In the genomic region with DNA sequence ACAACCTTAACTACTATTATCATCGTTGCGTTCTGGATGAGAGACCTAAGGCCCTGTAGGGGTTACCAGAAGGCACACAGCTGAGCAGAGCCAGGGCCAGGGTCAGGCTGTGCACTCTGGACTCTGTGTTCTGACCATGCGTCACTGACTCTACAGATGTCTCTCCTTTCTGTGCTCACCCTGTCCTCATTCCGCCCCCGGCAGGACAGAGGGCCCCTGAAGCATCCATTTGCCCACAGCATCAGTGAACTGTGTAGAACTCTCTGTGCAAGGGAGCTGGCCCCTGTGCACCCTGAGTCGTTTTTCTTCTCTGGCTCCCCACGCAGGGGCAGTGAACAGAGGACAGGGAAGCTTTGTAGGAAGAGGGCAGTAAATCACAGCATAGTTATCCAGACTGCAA, we compare ENCODE assay signal across 1 cellular context.
TF ChIP-seq lines count a peak whose summit lies in the region.

No MANE protein-coding gene starts in this region.

TF ChIP-seq in WTC11, 78 proteins besides CTCF, POLR2A, EP300 and RAD21 (continued from another document):
- TF ChIP-seq, protein P1, sequence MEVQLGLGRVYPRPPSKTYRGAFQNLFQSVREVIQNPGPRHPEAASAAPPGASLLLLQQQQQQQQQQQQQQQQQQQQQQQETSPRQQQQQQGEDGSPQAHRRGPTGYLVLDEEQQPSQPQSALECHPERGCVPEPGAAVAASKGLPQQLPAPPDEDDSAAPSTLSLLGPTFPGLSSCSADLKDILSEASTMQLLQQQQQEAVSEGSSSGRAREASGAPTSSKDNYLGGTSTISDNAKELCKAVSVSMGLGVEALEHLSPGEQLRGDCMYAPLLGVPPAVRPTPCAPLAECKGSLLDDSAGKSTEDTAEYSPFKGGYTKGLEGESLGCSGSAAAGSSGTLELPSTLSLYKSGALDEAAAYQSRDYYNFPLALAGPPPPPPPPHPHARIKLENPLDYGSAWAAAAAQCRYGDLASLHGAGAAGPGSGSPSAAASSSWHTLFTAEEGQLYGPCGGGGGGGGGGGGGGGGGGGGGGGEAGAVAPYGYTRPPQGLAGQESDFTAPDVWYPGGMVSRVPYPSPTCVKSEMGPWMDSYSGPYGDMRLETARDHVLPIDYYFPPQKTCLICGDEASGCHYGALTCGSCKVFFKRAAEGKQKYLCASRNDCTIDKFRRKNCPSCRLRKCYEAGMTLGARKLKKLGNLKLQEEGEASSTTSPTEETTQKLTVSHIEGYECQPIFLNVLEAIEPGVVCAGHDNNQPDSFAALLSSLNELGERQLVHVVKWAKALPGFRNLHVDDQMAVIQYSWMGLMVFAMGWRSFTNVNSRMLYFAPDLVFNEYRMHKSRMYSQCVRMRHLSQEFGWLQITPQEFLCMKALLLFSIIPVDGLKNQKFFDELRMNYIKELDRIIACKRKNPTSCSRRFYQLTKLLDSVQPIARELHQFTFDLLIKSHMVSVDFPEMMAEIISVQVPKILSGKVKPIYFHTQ (CRISPR knock-in tag; IDR thresholded peaks at IDR 0.05): no peak
- TF ChIP-seq, protein P2, sequence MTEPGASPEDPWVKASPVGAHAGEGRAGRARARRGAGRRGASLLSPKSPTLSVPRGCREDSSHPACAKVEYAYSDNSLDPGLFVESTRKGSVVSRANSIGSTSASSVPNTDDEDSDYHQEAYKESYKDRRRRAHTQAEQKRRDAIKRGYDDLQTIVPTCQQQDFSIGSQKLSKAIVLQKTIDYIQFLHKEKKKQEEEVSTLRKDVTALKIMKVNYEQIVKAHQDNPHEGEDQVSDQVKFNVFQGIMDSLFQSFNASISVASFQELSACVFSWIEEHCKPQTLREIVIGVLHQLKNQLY (CRISPR knock-in tag; IDR thresholded peaks at IDR 0.05): no peak
- TF ChIP-seq, protein P3, sequence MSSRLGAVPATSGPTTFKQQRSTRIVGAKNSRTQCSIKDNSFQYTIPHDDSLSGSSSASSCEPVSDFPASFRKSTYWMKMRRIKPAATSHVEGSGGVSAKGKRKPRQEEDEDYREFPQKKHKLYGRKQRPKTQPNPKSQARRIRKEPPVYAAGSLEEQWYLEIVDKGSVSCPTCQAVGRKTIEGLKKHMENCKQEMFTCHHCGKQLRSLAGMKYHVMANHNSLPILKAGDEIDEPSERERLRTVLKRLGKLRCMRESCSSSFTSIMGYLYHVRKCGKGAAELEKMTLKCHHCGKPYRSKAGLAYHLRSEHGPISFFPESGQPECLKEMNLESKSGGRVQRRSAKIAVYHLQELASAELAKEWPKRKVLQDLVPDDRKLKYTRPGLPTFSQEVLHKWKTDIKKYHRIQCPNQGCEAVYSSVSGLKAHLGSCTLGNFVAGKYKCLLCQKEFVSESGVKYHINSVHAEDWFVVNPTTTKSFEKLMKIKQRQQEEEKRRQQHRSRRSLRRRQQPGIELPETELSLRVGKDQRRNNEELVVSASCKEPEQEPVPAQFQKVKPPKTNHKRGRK (CRISPR knock-in tag; IDR thresholded peaks at IDR 0.05; ENCODE audit: borderline replicate concordance): no peak
- TF ChIP-seq, protein P4, sequence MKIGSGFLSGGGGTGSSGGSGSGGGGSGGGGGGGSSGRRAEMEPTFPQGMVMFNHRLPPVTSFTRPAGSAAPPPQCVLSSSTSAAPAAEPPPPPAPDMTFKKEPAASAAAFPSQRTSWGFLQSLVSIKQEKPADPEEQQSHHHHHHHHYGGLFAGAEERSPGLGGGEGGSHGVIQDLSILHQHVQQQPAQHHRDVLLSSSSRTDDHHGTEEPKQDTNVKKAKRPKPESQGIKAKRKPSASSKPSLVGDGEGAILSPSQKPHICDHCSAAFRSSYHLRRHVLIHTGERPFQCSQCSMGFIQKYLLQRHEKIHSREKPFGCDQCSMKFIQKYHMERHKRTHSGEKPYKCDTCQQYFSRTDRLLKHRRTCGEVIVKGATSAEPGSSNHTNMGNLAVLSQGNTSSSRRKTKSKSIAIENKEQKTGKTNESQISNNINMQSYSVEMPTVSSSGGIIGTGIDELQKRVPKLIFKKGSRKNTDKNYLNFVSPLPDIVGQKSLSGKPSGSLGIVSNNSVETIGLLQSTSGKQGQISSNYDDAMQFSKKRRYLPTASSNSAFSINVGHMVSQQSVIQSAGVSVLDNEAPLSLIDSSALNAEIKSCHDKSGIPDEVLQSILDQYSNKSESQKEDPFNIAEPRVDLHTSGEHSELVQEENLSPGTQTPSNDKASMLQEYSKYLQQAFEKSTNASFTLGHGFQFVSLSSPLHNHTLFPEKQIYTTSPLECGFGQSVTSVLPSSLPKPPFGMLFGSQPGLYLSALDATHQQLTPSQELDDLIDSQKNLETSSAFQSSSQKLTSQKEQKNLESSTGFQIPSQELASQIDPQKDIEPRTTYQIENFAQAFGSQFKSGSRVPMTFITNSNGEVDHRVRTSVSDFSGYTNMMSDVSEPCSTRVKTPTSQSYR (CRISPR knock-in tag; IDR thresholded peaks at IDR 0.05): no peak
- TF ChIP-seq ZBTB21 (CRISPR knock-in tag; IDR thresholded peaks at IDR 0.05; ENCODE audit: borderline replicate concordance) (no peak), ZNF138 (CRISPR knock-in tag; conservative IDR thresholded peaks at IDR 0.05) (no peak), FOXK1 (CRISPR knock-in tag; IDR thresholded peaks at IDR 0.05) (no peak)
- TF ChIP-seq, protein P5, sequence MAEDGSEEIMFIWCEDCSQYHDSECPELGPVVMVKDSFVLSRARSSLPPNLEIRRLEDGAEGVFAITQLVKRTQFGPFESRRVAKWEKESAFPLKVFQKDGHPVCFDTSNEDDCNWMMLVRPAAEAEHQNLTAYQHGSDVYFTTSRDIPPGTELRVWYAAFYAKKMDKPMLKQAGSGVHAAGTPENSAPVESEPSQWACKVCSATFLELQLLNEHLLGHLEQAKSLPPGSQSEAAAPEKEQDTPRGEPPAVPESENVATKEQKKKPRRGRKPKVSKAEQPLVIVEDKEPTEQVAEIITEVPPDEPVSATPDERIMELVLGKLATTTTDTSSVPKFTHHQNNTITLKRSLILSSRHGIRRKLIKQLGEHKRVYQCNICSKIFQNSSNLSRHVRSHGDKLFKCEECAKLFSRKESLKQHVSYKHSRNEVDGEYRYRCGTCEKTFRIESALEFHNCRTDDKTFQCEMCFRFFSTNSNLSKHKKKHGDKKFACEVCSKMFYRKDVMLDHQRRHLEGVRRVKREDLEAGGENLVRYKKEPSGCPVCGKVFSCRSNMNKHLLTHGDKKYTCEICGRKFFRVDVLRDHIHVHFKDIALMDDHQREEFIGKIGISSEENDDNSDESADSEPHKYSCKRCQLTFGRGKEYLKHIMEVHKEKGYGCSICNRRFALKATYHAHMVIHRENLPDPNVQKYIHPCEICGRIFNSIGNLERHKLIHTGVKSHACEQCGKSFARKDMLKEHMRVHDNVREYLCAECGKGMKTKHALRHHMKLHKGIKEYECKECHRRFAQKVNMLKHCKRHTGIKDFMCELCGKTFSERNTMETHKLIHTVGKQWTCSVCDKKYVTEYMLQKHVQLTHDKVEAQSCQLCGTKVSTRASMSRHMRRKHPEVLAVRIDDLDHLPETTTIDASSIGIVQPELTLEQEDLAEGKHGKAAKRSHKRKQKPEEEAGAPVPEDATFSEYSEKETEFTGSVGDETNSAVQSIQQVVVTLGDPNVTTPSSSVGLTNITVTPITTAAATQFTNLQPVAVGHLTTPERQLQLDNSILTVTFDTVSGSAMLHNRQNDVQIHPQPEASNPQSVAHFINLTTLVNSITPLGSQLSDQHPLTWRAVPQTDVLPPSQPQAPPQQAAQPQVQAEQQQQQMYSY (CRISPR knock-in tag; IDR thresholded peaks at IDR 0.05): no peak
- TF ChIP-seq, protein P6, sequence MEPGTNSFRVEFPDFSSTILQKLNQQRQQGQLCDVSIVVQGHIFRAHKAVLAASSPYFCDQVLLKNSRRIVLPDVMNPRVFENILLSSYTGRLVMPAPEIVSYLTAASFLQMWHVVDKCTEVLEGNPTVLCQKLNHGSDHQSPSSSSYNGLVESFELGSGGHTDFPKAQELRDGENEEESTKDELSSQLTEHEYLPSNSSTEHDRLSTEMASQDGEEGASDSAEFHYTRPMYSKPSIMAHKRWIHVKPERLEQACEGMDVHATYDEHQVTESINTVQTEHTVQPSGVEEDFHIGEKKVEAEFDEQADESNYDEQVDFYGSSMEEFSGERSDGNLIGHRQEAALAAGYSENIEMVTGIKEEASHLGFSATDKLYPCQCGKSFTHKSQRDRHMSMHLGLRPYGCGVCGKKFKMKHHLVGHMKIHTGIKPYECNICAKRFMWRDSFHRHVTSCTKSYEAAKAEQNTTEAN (CRISPR knock-in tag; IDR thresholded peaks at IDR 0.05): no peak
